39 cellular contexts compared by ENCODE assay signal in the genomic region with DNA sequence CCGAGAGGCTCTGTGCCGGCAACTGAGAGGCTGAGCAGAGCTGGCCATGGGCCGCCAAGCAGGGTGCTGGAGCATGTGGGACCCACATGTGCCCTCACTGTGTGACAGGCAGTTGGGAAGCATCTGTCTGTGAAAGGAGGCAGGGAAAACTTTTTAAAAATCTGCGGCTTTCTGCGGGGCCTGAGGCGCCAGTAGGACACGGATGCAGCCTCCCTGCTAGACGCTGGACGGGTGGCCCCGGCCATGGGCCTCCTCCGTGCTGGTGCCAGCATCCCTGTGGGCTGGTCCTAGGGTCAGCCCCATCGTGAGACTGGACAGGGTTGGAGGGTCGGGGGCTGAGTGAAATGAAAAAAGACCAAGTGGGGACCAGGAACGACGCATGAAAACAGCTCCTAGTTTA.
"Had no signal": no experiment of that assay in that cellular context is flagged by ENCODE, and none has a peak within 500 bp of the region (broad histone marks: within the 10 kb centered on the region; RNA-seq: fewer than 3 reads in every experiment).

No MANE protein-coding gene starts in this region.

- H3K27ac ChIP-seq: adrenal gland, body of pancreas, cardiac muscle cell, VCaP had no signal

- H3K4me1 ChIP-seq: adrenal gland, body of pancreas had no signal

- H3K9me3 Mint-ChIP-seq: activated B cell treated with CpG ODN at 0.5 μM for 24 hours; activated CD4-positive, alpha-beta memory T cell treated with anti-CD3 and anti-CD28 coated beads for 36 hours; activated CD4-positive, alpha-beta T cell treated with anti-CD3 and anti-CD28 coated beads, Interleukin-2, amount 10 ng/mL, durations not matched to agents 24 days and 14 days; activated CD8-positive, alpha-beta T cell treated with anti-CD3 and anti-CD28 coated beads for 36 hours; activated naive CD4-positive, alpha-beta T cell treated with anti-CD3 and anti-CD28 coated beads for 36 hours; activated naive CD4-positive, alpha-beta T cell treated with anti-CD3 and anti-CD28 coated beads, Interleukin-2, amount 50 U/mL, for 72 hours; activated naive CD8-positive, alpha-beta T cell treated with anti-CD3 and anti-CD28 coated beads for 36 hours; activated T-cell treated with anti-CD3 and anti-CD28 coated beads, Interleukin-2, amount 50 U/mL, for 4 hours; activated T-cell treated with anti-CD3 and anti-CD28 coated beads, Interleukin-2, amount 50 U/mL, for 72 hours; activated T-helper 1 cell treated with anti-CD3 and anti-CD28 coated beads, Interleukin-12 subunit alpha, Interleukin-12 subunit beta, Interleukin-2, Interleukin-4 antibody, amounts not matched to agents 30 ng/mL and 10 ng/mL and 1 ng/mL, durations not matched to agents 14 hours and 24 hours and 36 hours; activated T-helper 17 cell treated with anti-CD3 and anti-CD28 coated beads, Interleukin-2, amount 50 U/mL, for 72 hours; central memory CD8-positive, alpha-beta T cell; T-helper 1 cell treated with Interleukin-12 subunit alpha and Interleukin-12 subunit beta and Interleukin-4 antibody, amounts not matched to agents 30 μg/mL and 1 μg/mL, for 36 hours; T-helper 2 cell treated with Interferon-gamma antibody and Interleukin-4, amounts not matched to agents 5 μg/mL and 100 μg/mL, for 36 hours had no signal

- H3K27me3 ChIP-seq: adrenal gland, body of pancreas, cardiac muscle cell had no signal

- H3K4me3 ChIP-seq: adrenal gland, body of pancreas, cardiac muscle cell had no signal

- H3K9me3 ChIP-seq: adrenal gland, body of pancreas had no signal

- H3K36me3 Mint-ChIP-seq: activated naive CD4-positive, alpha-beta T cell treated with anti-CD3 and anti-CD28 coated beads, Interleukin-2, amount 50 U/mL, for 72 hours had no signal

- ATAC-seq: activated CD8-positive, alpha-beta T cell treated with anti-CD3 and anti-CD28 coated beads for 36 hours; activated naive CD4-positive, alpha-beta T cell treated with anti-CD3 and anti-CD28 coated beads, Interleukin-2, amount 50 U/mL, for 72 hours; activated T-cell treated with anti-CD3 and anti-CD28 coated beads, Interleukin-2, amount 50 U/mL, for 4 hours; activated T-cell treated with anti-CD3 and anti-CD28 coated beads, Interleukin-2, amount 50 U/mL, for 72 hours; activated T-helper 17 cell treated with anti-CD3 and anti-CD28 coated beads, Interleukin-2, amount 50 U/mL, for 72 hours; body of pancreas had no signal

- H3K4me1 Mint-ChIP-seq: activated B cell treated with CpG ODN at 0.5 μM for 24 hours; activated CD4-positive, alpha-beta T cell treated with anti-CD3 and anti-CD28 coated beads, Interleukin-2, amount 10 ng/mL, durations not matched to agents 24 days and 14 days; activated T-helper 17 cell treated with anti-CD3 and anti-CD28 coated beads, Interleukin-2, amount 50 U/mL, for 72 hours had no signal

- H3K27me3 Mint-ChIP-seq: activated B cell treated with CpG ODN at 0.5 μM for 24 hours; activated CD4-positive, alpha-beta memory T cell treated with anti-CD3 and anti-CD28 coated beads for 36 hours; activated CD4-positive, alpha-beta T cell treated with anti-CD3 and anti-CD28 coated beads, Interleukin-2, amount 10 ng/mL, durations not matched to agents 24 days and 14 days; activated CD8-positive, alpha-beta T cell treated with anti-CD3 and anti-CD28 coated beads for 36 hours; activated naive CD8-positive, alpha-beta T cell treated with anti-CD3 and anti-CD28 coated beads for 36 hours; activated T-helper 17 cell treated with anti-CD3 and anti-CD28 coated beads, Interleukin-2, amount 50 U/mL, for 72 hours; central memory CD8-positive, alpha-beta T cell had no signal

- H3K4me3 Mint-ChIP-seq: activated B cell treated with CpG ODN at 0.5 μM for 24 hours; activated CD4-positive, alpha-beta memory T cell treated with anti-CD3 and anti-CD28 coated beads for 36 hours; activated CD4-positive, alpha-beta T cell treated with anti-CD3 and anti-CD28 coated beads, Interleukin-2, amount 10 ng/mL, durations not matched to agents 24 days and 14 days; activated CD8-positive, alpha-beta T cell treated with anti-CD3 and anti-CD28 coated beads for 36 hours; activated naive CD4-positive, alpha-beta T cell treated with anti-CD3 and anti-CD28 coated beads for 36 hours; activated naive CD8-positive, alpha-beta T cell treated with anti-CD3 and anti-CD28 coated beads for 36 hours; activated T-cell treated with anti-CD3 and anti-CD28 coated beads, Interleukin-2, amount 50 U/mL, for 4 hours; activated T-cell treated with anti-CD3 and anti-CD28 coated beads, Interleukin-2, amount 50 U/mL, for 72 hours; activated T-helper 1 cell treated with anti-CD3 and anti-CD28 coated beads, Interleukin-12 subunit alpha, Interleukin-12 subunit beta, Interleukin-2, Interleukin-4 antibody, amounts not matched to agents 30 ng/mL and 10 ng/mL and 1 ng/mL, durations not matched to agents 14 hours and 24 hours and 36 hours; activated T-helper 17 cell treated with anti-CD3 and anti-CD28 coated beads, Interleukin-2, amount 50 U/mL, for 72 hours; central memory CD8-positive, alpha-beta T cell; T-helper 1 cell treated with Interleukin-12 subunit alpha and Interleukin-12 subunit beta and Interleukin-4 antibody, amounts not matched to agents 30 μg/mL and 1 μg/mL, for 36 hours; T-helper 2 cell treated with Interferon-gamma antibody and Interleukin-4, amounts not matched to agents 5 μg/mL and 100 μg/mL, for 36 hours had no signal

- H3K27ac Mint-ChIP-seq: activated B cell treated with CpG ODN at 0.5 μM for 24 hours; activated CD4-positive, alpha-beta memory T cell treated with anti-CD3 and anti-CD28 coated beads for 36 hours; activated CD4-positive, alpha-beta T cell treated with anti-CD3 and anti-CD28 coated beads, Interleukin-2, amount 10 ng/mL, durations not matched to agents 24 days and 14 days; activated CD8-positive, alpha-beta T cell treated with anti-CD3 and anti-CD28 coated beads for 36 hours; activated naive CD4-positive, alpha-beta T cell treated with anti-CD3 and anti-CD28 coated beads for 36 hours; activated naive CD4-positive, alpha-beta T cell treated with anti-CD3 and anti-CD28 coated beads, Interleukin-2, amount 50 U/mL, for 72 hours; activated naive CD8-positive, alpha-beta T cell treated with anti-CD3 and anti-CD28 coated beads for 36 hours; activated T-cell treated with anti-CD3 and anti-CD28 coated beads, Interleukin-2, amount 50 U/mL, for 72 hours; activated T-helper 1 cell treated with anti-CD3 and anti-CD28 coated beads, Interleukin-12 subunit alpha, Interleukin-12 subunit beta, Interleukin-2, Interleukin-4 antibody, amounts not matched to agents 30 ng/mL and 10 ng/mL and 1 ng/mL, durations not matched to agents 14 hours and 24 hours and 36 hours; activated T-helper 17 cell treated with anti-CD3 and anti-CD28 coated beads, Interleukin-2, amount 50 U/mL, for 72 hours; T-helper 1 cell treated with Interleukin-12 subunit alpha and Interleukin-12 subunit beta and Interleukin-4 antibody, amounts not matched to agents 30 μg/mL and 1 μg/mL, for 36 hours; T-helper 2 cell treated with Interferon-gamma antibody and Interleukin-4, amounts not matched to agents 5 μg/mL and 100 μg/mL, for 36 hours had no signal

- FAIRE-seq: astrocyte, bronchial epithelial cell, TTC549 had no signal

- DNase-seq: activated B cell treated with CpG ODN at 0.5 μM for 24 hours; activated CD4-positive, alpha-beta memory T cell treated with anti-CD3 and anti-CD28 coated beads for 36 hours; activated CD4-positive, alpha-beta T cell treated with anti-CD3 and anti-CD28 coated beads for 4 hours; activated CD4-positive, alpha-beta T cell treated with anti-CD3 and anti-CD28 coated beads, Interleukin-2, amount 10 ng/mL, durations not matched to agents 24 days and 14 days; activated CD4-positive, alpha-beta T cell treated with anti-CD3 and anti-CD28 coated beads, Interleukin-2, amount 50 U/mL, for 1 hour; activated CD4-positive, alpha-beta T cell treated with anti-CD3 and anti-CD28 coated beads, Interleukin-2, amount 50 U/mL, for 4 hours; activated CD4-positive, CD25-positive, alpha-beta regulatory T cell treated with anti-CD3 and anti-CD28 coated beads, Interleukin-2, amount 50 U/mL, for 72 hours; activated CD8-positive, alpha-beta memory T cell treated with anti-CD3 and anti-CD28 coated beads, Interleukin-2, amount 50 U/mL, for 4 hours; activated CD8-positive, alpha-beta T cell treated with anti-CD3 and anti-CD28 coated beads for 36 hours; activated effector memory CD4-positive, alpha-beta T cell treated with anti-CD3 and anti-CD28 coated beads, Interleukin-2, amount 50 U/mL, for 16 hours; activated gamma-delta T cell treated with Interleukin-2 at 50 U/mL for 16 hours; activated naive CD4-positive, alpha-beta T cell; activated naive CD4-positive, alpha-beta T cell treated with anti-CD3 and anti-CD28 coated beads for 36 hours; activated naive CD4-positive, alpha-beta T cell treated with anti-CD3 and anti-CD28 coated beads, Interleukin-2, amount 50 U/mL, for 16 hours; activated naive CD8-positive, alpha-beta T cell treated with anti-CD3 and anti-CD28 coated beads for 36 hours; activated T-cell treated with anti-CD3 and anti-CD28 coated beads for 4 hours; activated T-cell treated with anti-CD3 and anti-CD28 coated beads, Interleukin-2, amount 50 U/mL, for 1 hour; activated T-cell treated with anti-CD3 and anti-CD28 coated beads, Interleukin-2, amount 50 U/mL, for 4 hours; activated T-cell treated with anti-CD3 and anti-CD28 coated beads, Interleukin-2, amount 50 U/mL, for 72 hours; adrenal gland; amniotic stem cell; aorta; body of pancreas; caudate nucleus; cerebellar nuclear complex; T-helper 1 cell; T-helper 2 cell; T-helper 9 cell had no signal
